1 cellular context compared by ENCODE assay signal in the genomic region with DNA sequence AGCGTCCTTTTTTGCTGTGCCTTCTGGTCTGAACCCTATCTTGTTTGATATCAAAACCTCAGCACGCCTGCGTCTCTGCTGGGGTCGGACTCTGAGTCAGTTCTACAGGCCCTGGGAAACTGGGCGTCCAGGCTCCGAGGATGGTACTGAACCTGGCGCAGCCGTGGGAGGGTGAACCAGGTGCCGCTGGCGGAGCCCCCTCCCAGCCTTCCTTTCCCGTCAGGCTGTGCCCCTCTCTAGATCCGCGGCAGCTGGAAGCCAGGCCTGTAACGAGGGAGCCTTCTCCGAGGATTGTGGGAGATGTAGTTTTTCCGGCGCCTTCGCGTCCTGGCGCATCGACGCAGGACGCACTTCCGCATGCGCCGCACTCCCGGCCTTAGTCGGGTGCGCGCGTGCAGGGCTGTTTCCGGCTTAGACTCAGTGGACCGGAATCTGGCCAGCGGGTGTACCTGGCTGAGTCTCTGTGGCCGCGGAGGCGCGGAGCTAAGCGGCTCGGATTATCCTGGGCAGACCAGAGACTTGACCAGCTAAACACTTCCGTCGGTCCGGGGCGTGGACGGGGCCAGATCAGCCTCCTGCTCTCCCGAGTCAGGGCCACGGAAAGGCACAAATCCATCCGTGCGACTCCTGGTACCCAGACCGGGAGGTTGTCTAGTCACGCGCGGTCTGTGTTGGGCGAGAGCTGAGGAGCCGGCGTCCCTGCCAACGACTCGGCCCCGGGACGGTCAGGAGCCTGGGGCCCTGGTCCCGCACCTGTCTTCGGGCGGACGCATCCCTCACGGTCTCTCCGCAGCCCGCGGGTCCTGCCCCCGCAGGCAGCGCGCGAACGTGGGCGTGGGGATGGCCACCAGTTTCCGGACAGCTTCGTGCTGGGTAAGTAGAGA.
TF ChIP-seq lines count a peak whose summit lies in the region.

A gene with protein sequence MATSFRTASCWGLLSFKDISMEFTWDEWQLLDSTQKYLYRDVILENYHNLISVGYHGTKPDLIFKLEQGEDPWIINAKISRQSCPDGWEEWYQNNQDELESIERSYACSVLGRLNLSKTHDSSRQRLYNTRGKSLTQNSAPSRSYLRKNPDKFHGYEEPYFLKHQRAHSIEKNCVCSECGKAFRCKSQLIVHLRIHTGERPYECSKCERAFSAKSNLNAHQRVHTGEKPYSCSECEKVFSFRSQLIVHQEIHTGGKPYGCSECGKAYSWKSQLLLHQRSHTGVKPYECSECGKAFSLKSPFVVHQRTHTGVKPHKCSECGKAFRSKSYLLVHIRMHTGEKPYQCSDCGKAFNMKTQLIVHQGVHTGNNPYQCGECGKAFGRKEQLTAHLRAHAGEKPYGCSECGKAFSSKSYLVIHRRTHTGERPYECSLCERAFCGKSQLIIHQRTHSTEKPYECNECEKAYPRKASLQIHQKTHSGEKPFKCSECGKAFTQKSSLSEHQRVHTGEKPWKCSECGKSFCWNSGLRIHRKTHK (plus strand): TSS at position 367 of the 884 bp plus-strand sequence. CDS start 474 bp downstream, at position 841.

TF ChIP-seq in HEK293, 187 proteins besides CTCF, POLR2A, EP300 and RAD21 (continued from another document and continues in another):
- TF ChIP-seq, protein P1, sequence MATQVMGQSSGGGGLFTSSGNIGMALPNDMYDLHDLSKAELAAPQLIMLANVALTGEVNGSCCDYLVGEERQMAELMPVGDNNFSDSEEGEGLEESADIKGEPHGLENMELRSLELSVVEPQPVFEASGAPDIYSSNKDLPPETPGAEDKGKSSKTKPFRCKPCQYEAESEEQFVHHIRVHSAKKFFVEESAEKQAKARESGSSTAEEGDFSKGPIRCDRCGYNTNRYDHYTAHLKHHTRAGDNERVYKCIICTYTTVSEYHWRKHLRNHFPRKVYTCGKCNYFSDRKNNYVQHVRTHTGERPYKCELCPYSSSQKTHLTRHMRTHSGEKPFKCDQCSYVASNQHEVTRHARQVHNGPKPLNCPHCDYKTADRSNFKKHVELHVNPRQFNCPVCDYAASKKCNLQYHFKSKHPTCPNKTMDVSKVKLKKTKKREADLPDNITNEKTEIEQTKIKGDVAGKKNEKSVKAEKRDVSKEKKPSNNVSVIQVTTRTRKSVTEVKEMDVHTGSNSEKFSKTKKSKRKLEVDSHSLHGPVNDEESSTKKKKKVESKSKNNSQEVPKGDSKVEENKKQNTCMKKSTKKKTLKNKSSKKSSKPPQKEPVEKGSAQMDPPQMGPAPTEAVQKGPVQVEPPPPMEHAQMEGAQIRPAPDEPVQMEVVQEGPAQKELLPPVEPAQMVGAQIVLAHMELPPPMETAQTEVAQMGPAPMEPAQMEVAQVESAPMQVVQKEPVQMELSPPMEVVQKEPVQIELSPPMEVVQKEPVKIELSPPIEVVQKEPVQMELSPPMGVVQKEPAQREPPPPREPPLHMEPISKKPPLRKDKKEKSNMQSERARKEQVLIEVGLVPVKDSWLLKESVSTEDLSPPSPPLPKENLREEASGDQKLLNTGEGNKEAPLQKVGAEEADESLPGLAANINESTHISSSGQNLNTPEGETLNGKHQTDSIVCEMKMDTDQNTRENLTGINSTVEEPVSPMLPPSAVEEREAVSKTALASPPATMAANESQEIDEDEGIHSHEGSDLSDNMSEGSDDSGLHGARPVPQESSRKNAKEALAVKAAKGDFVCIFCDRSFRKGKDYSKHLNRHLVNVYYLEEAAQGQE (tag by site-specific recombination; IDR thresholded peaks at IDR 0.05) = no peak
- no peak for TF ChIP-seq GFI1B (tag by site-specific recombination; IDR thresholded peaks at IDR 0.05)
- TF ChIP-seq SCRT2 (tag by site-specific recombination; IDR thresholded peaks at IDR 0.05) = no peak
- no peak for TF ChIP-seq PRDM1 (tag by site-specific recombination; IDR thresholded peaks at IDR 0.05)
- TF ChIP-seq ZNF658 (tag by site-specific recombination; IDR thresholded peaks at IDR 0.05) = no peak
- no peak for TF ChIP-seq ZNF350 (tag by site-specific recombination; IDR thresholded peaks at IDR 0.05)
- TF ChIP-seq, protein P2, sequence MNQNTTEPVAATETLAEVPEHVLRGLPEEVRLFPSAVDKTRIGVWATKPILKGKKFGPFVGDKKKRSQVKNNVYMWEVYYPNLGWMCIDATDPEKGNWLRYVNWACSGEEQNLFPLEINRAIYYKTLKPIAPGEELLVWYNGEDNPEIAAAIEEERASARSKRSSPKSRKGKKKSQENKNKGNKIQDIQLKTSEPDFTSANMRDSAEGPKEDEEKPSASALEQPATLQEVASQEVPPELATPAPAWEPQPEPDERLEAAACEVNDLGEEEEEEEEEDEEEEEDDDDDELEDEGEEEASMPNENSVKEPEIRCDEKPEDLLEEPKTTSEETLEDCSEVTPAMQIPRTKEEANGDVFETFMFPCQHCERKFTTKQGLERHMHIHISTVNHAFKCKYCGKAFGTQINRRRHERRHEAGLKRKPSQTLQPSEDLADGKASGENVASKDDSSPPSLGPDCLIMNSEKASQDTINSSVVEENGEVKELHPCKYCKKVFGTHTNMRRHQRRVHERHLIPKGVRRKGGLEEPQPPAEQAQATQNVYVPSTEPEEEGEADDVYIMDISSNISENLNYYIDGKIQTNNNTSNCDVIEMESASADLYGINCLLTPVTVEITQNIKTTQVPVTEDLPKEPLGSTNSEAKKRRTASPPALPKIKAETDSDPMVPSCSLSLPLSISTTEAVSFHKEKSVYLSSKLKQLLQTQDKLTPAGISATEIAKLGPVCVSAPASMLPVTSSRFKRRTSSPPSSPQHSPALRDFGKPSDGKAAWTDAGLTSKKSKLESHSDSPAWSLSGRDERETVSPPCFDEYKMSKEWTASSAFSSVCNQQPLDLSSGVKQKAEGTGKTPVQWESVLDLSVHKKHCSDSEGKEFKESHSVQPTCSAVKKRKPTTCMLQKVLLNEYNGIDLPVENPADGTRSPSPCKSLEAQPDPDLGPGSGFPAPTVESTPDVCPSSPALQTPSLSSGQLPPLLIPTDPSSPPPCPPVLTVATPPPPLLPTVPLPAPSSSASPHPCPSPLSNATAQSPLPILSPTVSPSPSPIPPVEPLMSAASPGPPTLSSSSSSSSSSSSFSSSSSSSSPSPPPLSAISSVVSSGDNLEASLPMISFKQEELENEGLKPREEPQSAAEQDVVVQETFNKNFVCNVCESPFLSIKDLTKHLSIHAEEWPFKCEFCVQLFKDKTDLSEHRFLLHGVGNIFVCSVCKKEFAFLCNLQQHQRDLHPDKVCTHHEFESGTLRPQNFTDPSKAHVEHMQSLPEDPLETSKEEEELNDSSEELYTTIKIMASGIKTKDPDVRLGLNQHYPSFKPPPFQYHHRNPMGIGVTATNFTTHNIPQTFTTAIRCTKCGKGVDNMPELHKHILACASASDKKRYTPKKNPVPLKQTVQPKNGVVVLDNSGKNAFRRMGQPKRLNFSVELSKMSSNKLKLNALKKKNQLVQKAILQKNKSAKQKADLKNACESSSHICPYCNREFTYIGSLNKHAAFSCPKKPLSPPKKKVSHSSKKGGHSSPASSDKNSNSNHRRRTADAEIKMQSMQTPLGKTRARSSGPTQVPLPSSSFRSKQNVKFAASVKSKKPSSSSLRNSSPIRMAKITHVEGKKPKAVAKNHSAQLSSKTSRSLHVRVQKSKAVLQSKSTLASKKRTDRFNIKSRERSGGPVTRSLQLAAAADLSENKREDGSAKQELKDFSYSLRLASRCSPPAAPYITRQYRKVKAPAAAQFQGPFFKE (tag by site-specific recombination; IDR thresholded peaks at IDR 0.05; ENCODE audit: borderline replicate concordance) = no peak
- 0 out of 2 replicates have a peak, but pooled peaks have one; percentile 7 for TF ChIP-seq ZIC2 (tag by site-specific recombination; IDR thresholded peaks at IDR 0.05)
- no peak for TF ChIP-seq ZNF747 (tag by site-specific recombination; IDR thresholded peaks at IDR 0.05)
- peak; percentile 10; the same call in 1 of the 2 replicates for TF ChIP-seq TRIM28 (IDR thresholded peaks at IDR 0.05; ENCODE audit: borderline replicate concordance, low read length)
- TF ChIP-seq ZNF202 (tag by site-specific recombination; IDR thresholded peaks at IDR 0.05; ENCODE audit: borderline replicate concordance) = no peak
- TF ChIP-seq GLIS2 (tag by site-specific recombination; IDR thresholded peaks at IDR 0.05) = no peak
- no peak for TF ChIP-seq ZNF514 (tag by site-specific recombination; IDR thresholded peaks at IDR 0.05)
- TF ChIP-seq ZNF561 (tag by site-specific recombination; IDR thresholded peaks at IDR 0.05; ENCODE audit: borderline replicate concordance) = no peak; the same call in 1 of the 2 replicates
- TF ChIP-seq ZNF10 (tag by site-specific recombination; IDR thresholded peaks at IDR 0.05) = no peak
- TF ChIP-seq, protein P3, sequence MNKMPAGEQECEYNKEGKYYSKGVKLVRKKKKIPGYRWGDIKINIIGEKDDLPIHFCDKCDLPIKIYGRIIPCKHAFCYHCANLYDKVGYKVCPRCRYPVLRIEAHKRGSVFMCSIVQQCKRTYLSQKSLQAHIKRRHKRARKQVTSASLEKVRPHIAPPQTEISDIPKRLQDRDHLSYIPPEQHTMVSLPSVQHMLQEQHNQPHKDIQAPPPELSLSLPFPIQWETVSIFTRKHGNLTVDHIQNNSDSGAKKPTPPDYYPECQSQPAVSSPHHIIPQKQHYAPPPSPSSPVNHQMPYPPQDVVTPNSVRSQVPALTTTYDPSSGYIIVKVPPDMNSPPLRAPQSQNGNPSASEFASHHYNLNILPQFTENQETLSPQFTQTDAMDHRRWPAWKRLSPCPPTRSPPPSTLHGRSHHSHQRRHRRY (tag by site-specific recombination; IDR thresholded peaks at IDR 0.05) = no peak
- no peak for TF ChIP-seq ZNF792 (tag by site-specific recombination; IDR thresholded peaks at IDR 0.05)
- TF ChIP-seq, protein P4, sequence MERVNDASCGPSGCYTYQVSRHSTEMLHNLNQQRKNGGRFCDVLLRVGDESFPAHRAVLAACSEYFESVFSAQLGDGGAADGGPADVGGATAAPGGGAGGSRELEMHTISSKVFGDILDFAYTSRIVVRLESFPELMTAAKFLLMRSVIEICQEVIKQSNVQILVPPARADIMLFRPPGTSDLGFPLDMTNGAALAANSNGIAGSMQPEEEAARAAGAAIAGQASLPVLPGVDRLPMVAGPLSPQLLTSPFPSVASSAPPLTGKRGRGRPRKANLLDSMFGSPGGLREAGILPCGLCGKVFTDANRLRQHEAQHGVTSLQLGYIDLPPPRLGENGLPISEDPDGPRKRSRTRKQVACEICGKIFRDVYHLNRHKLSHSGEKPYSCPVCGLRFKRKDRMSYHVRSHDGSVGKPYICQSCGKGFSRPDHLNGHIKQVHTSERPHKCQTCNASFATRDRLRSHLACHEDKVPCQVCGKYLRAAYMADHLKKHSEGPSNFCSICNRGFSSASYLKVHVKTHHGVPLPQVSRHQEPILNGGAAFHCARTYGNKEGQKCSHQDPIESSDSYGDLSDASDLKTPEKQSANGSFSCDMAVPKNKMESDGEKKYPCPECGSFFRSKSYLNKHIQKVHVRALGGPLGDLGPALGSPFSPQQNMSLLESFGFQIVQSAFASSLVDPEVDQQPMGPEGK (tag by site-specific recombination; IDR thresholded peaks at IDR 0.05) = peak; percentile 42; the same call in 1 of the 2 replicates
- no peak for TF ChIP-seq ZNF274 (IDR thresholded peaks at IDR 0.05; ENCODE audit: low read length)
- TF ChIP-seq ZNF274 (tag by site-specific recombination; IDR thresholded peaks at IDR 0.05; ENCODE audit: borderline replicate concordance) = no peak
- peak; percentile 82 for TF ChIP-seq ZNF341 (tag by site-specific recombination; IDR thresholded peaks at IDR 0.05; ENCODE audit: low read depth)
- no peak for TF ChIP-seq ZNF366 (tag by site-specific recombination; conservative IDR thresholded peaks at IDR 0.05)
- no peak for TF ChIP-seq KLF10 (tag by site-specific recombination; IDR thresholded peaks at IDR 0.05)
- TF ChIP-seq, protein P5, sequence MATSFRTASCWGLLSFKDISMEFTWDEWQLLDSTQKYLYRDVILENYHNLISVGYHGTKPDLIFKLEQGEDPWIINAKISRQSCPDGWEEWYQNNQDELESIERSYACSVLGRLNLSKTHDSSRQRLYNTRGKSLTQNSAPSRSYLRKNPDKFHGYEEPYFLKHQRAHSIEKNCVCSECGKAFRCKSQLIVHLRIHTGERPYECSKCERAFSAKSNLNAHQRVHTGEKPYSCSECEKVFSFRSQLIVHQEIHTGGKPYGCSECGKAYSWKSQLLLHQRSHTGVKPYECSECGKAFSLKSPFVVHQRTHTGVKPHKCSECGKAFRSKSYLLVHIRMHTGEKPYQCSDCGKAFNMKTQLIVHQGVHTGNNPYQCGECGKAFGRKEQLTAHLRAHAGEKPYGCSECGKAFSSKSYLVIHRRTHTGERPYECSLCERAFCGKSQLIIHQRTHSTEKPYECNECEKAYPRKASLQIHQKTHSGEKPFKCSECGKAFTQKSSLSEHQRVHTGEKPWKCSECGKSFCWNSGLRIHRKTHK (tag by site-specific recombination; IDR thresholded peaks at IDR 0.05) = no peak
- no peak for TF ChIP-seq ZNF548 (tag by site-specific recombination; IDR thresholded peaks at IDR 0.05)
- no peak for TF ChIP-seq ZNF776 (tag by site-specific recombination; IDR thresholded peaks at IDR 0.05; ENCODE audit: borderline replicate concordance)
- TF ChIP-seq ZXDB (tag by site-specific recombination; IDR thresholded peaks at IDR 0.05) = peak; percentile 69
- TF ChIP-seq ZNF155 (tag by site-specific recombination; IDR thresholded peaks at IDR 0.05) = no peak
- TF ChIP-seq MEIS1 (CRISPR knock-in tag; IDR thresholded peaks at IDR 0.05; ENCODE audit: borderline replicate concordance) = no peak
- TF ChIP-seq ZNF133 (tag by site-specific recombination; IDR thresholded peaks at IDR 0.05) = no peak
- TF ChIP-seq ZNF248 (tag by site-specific recombination; IDR thresholded peaks at IDR 0.05) = no peak
- TF ChIP-seq, protein P6, sequence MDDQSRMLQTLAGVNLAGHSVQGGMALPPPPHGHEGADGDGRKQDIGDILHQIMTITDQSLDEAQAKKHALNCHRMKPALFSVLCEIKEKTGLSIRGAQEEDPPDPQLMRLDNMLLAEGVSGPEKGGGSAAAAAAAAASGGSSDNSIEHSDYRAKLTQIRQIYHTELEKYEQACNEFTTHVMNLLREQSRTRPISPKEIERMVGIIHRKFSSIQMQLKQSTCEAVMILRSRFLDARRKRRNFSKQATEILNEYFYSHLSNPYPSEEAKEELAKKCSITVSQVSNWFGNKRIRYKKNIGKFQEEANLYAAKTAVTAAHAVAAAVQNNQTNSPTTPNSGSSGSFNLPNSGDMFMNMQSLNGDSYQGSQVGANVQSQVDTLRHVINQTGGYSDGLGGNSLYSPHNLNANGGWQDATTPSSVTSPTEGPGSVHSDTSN (CRISPR knock-in tag; IDR thresholded peaks at IDR 0.05) = peak; percentile 48; the same call in 1 of the 2 replicates
- TF ChIP-seq KLF1 (tag by site-specific recombination; IDR thresholded peaks at IDR 0.05) = no peak
- TF ChIP-seq, protein P7, sequence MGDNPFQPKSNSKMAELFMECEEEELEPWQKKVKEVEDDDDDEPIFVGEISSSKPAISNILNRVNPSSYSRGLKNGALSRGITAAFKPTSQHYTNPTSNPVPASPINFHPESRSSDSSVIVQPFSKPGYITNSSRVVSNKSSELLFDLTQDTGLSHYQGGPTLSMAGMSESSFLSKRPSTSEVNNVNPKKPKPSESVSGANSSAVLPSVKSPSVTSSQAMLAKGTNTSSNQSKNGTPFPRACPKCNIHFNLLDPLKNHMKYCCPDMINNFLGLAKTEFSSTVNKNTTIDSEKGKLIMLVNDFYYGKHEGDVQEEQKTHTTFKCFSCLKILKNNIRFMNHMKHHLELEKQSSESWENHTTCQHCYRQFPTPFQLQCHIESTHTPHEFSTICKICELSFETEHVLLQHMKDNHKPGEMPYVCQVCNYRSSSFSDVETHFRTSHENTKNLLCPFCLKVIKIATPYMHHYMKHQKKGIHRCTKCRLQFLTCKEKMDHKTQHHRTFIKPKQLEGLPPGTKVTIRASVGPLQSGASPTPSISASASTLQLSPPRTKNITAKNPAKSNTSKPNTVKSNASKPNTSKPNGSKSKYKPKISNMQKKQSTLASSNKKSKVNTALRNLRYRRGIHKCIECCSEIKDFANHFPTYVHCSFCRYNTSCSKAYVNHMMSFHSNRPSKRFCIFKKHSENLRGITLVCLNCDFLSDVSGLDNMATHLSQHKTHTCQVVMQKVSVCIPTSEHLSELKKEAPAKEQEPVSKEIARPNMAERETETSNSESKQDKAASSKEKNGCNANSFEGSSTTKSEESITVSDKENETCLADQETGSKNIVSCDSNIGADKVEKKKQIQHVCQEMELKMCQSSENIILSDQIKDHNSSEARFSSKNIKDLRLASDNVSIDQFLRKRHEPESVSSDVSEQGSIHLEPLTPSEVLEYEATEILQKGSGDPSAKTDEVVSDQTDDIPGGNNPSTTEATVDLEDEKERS (tag by site-specific recombination; IDR thresholded peaks at IDR 0.05) = no peak
